In the genomic region with DNA sequence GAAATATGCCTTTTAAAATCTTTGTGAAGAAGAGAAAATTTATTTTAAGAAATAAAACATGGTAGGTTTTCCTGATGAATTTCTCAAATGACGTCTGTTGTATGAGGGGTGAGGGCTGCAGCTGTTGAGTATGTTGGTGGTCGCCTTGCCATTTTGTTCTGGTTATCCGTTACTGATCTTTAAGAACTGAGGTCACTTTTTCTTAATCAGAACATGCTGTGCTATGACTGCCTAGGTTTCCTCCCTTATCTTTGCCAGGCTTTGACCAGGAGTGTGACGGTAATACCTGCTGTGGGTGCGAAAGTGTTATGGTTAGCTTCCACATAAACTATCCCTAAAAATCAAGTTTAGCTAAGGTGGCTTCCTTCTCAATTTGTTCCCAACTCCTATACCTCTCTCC, we compare ENCODE assay signal across 16 cellular contexts.
"Had no signal": no experiment of that assay in that cellular context is flagged by ENCODE, and none has a peak within 500 bp of the region (broad histone marks: within the 10 kb centered on the region; RNA-seq: fewer than 3 reads in every experiment).

No MANE protein-coding gene starts in this region.

- H3K27me3 ChIP-seq: adrenal gland, hepatocyte, stomach, testis had no signal

- H3K79me2 ChIP-seq: hepatocyte had no signal

- H3K4me2 ChIP-seq: hepatocyte had no signal

- ATAC-seq: SK-N-SH treated with all-trans-retinoic acid at 6 μM for 48 hours had no signal

- H3K36me3 ChIP-seq: adrenal gland had no signal

- H3K9me3 ChIP-seq: adrenal gland, stomach, testis had no signal

- H3K27ac Mint-ChIP-seq: activated CD8-positive, alpha-beta memory T cell treated with anti-CD3 and anti-CD28 coated beads, Interleukin-2, amount 10 ng/mL, durations not matched to agents 7 days and 5 days had no signal

- H2AFZ ChIP-seq: hepatocyte had no signal

- H3K4me3 Mint-ChIP-seq: activated CD8-positive, alpha-beta memory T cell treated with anti-CD3 and anti-CD28 coated beads, Interleukin-2, amount 10 ng/mL, durations not matched to agents 7 days and 5 days had no signal

- H3K4me3 ChIP-seq: adrenal gland, hepatocyte, lung, stomach, testis had no signal

- H3K27me3 Mint-ChIP-seq: activated CD8-positive, alpha-beta memory T cell treated with anti-CD3 and anti-CD28 coated beads, Interleukin-2, amount 10 ng/mL, durations not matched to agents 7 days and 5 days had no signal

- DNase-seq: activated CD4-positive, alpha-beta T cell treated with anti-CD3 and anti-CD28 coated beads, Interleukin-2, amount 50 U/mL, for 4 hours; activated CD8-positive, alpha-beta memory T cell treated with anti-CD3 and anti-CD28 coated beads, Interleukin-2, amount 10 ng/mL, durations not matched to agents 7 days and 5 days; activated gamma-delta T cell treated with Interleukin-2 at 50 U/mL for 16 hours; activated T-cell treated with anti-CD3 and anti-CD28 coated beads, Interleukin-2, amount 50 U/mL, for 1 hour; adrenal gland; islet precursor cell; midbrain; posterior cingulate gyrus; retina; stimulated activated CD4-positive, alpha-beta T cell treated with anti-CD3 and anti-CD28 coated beads, Interleukin-12 subunit alpha, Interleukin-12 subunit beta, amount 100 ng/mL, for 4 hours; stimulated activated CD4-positive, alpha-beta T cell treated with anti-CD3 and anti-CD28 coated beads, Interleukin-2, amount 100 ng/mL, for 24 hours; stomach; testis had no signal

- H3K4me1 ChIP-seq: adrenal gland, stomach, testis had no signal

- H3K27ac ChIP-seq: adrenal gland, hepatocyte, stomach, testis had no signal
